In genomic region chr4:169621754-169622481, GRCh38 we compare ENCODE assay signal across 8 cellular contexts. TPM values are rescaled to one million over a fixed set of nuclear protein-coding genes. Genes with fewer than 3 reads are reported as not detected.
DNase-seq lines count a peak whose midpoint lies in the region; ATAC-seq and TF ChIP-seq lines count a peak whose summit lies in the region.

No MANE protein-coding gene starts in this region.

- H3K9ac ChIP-seq in skeletal muscle satellite cell (ENCODE audit: low read depth, low read length) = peak overlapping the region; percentile 96

- peak overlapping the region; percentile 77 for H3K4me3 ChIP-seq in Jurkat, Clone E6-1 (ENCODE audit: low read length)
- H3K4me3 ChIP-seq in WI38 (ENCODE audit: low read depth, low read length) = peak overlapping the region; percentile 74
- H3K4me3 ChIP-seq in fibroblast of the aortic adventitia (ENCODE audit: low read depth, low read length) = peak overlapping the region; percentile 90
- H3K4me3 ChIP-seq in skeletal muscle satellite cell (ENCODE audit: low read length) = peak overlapping the region; percentile 81

- peaks cover 17% of the 10 kb centered on the region for H3K4me1 ChIP-seq in skeletal muscle satellite cell (ENCODE audit: control insufficient read depth, insufficient read depth, low read length)

- no peaks in the 10 kb centered on the region for H3K9me3 ChIP-seq in skeletal muscle satellite cell (replicated peaks; ENCODE audit: low read length)

- H3K4me2 ChIP-seq in skeletal muscle satellite cell (ENCODE audit: low read length) = peak overlapping the region; percentile 91

- DNase-seq in activated CD4-positive, CD25-positive, alpha-beta regulatory T cell treated with anti-CD3 and anti-CD28 coated beads, Interleukin-2, amount 50 U/mL, for 72 hours = no peak
- DNase-seq in Jurkat, Clone E6-1 (ENCODE audit: low read depth, low spot score) = peak; percentile 71
- DNase-seq in fibroblast of the aortic adventitia (ENCODE audit: low read depth) = no peak
- no peak for DNase-seq in NCI-H1930 (lab: John Stamatoyannopoulos, UW)

- no peak for TF ChIP-seq CTCF in WI38 (IDR thresholded peaks at IDR 0.05; ENCODE audit: low read depth, low read length)
- no peak for TF ChIP-seq CTCF in fibroblast of the aortic adventitia (IDR thresholded peaks at IDR 0.05; ENCODE audit: insufficient read depth, low read length)

- H3K36me3 ChIP-seq in skeletal muscle satellite cell (ENCODE audit: insufficient read depth, low read length) = no peaks in the 10 kb centered on the region

- peak; percentile 40 to 46 for ATAC-seq in activated CD4-positive, CD25-positive, alpha-beta regulatory T cell treated with anti-CD3 and anti-CD28 coated beads, Interleukin-2, amount 50 U/mL, for 24 hours
- no peak for ATAC-seq in GM21526 (IDR thresholded peaks at IDR 0.05; ENCODE audit: low FRiP score, unreplicated experiment)

- H3K27me3 ChIP-seq in skeletal muscle satellite cell (ENCODE audit: control insufficient read depth, insufficient read depth, low read length) = no peaks in the 10 kb centered on the region

RNA-seq across cellular contexts. Expression of gene CLCN3, which starts 1.5 kb away (rescaled TPM):
- polyA plus RNA-seq in Jurkat, Clone E6-1 (2012; ENCODE audit: insufficient read depth, insufficient read length) = 27.5 TPM
- total RNA-seq in fibroblast of the aortic adventitia (ENCODE audit: low replicate concordance) = 38.3 and 50.6 TPM in 2 replicates
- 27.7 and 38.5 TPM in 2 replicates for total RNA-seq in skeletal muscle satellite cell (2012; rRNA removed)

RNA-seq across cellular contexts. Expression of gene NEK1, which starts 9.5 kb away (rescaled TPM):
- 10.8 TPM for polyA plus RNA-seq in Jurkat, Clone E6-1 (2012; ENCODE audit: insufficient read depth, insufficient read length)
- 18.2 and 19.9 TPM in 2 replicates for total RNA-seq in fibroblast of the aortic adventitia (ENCODE audit: low replicate concordance)
- 5.8 and 6.8 TPM in 2 replicates for total RNA-seq in skeletal muscle satellite cell (2012; rRNA removed)
